1 cellular context compared by ENCODE assay signal in the genomic region with DNA sequence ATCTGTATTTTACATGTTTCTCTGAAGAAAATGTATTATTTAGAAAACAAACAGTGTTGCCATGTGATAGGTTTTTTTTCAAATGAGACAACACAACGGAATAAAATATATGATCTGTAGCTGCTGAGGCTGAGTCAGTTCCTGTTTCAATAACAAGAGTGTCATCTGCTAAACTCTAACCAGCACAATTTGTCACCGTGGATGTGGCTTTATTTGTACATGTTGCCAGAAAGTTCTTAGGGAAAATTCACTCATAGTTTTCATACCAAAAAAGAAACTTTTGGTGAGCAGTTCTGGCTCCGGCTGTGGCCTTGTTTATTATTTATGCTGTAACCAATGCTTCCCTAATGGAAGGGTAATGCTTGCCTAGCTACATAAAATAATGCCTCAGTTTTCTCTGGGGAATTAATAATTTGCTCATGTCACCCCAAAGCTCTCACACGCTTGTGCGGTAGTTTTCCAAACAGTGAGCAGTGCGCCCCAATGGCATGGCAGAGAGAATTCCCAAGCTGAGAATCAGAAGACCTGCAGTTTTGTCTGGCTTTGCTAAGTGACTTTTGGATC.
A peak's percentile ranks its signal among the peaks of the same experiment; 100 is the strongest.
TF ChIP-seq lines count a peak whose summit lies in the region.

No MANE protein-coding gene starts in this region.

TF ChIP-seq in K562, 482 proteins besides CTCF, POLR2A, EP300 and RAD21 (continued from another document and continues in another):
- TF ChIP-seq, protein P1, sequence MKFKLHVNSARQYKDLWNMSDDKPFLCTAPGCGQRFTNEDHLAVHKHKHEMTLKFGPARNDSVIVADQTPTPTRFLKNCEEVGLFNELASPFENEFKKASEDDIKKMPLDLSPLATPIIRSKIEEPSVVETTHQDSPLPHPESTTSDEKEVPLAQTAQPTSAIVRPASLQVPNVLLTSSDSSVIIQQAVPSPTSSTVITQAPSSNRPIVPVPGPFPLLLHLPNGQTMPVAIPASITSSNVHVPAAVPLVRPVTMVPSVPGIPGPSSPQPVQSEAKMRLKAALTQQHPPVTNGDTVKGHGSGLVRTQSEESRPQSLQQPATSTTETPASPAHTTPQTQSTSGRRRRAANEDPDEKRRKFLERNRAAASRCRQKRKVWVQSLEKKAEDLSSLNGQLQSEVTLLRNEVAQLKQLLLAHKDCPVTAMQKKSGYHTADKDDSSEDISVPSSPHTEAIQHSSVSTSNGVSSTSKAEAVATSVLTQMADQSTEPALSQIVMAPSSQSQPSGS (CRISPR knock-in tag; IDR thresholded peaks at IDR 0.05): no peak
- TF ChIP-seq, protein P2, sequence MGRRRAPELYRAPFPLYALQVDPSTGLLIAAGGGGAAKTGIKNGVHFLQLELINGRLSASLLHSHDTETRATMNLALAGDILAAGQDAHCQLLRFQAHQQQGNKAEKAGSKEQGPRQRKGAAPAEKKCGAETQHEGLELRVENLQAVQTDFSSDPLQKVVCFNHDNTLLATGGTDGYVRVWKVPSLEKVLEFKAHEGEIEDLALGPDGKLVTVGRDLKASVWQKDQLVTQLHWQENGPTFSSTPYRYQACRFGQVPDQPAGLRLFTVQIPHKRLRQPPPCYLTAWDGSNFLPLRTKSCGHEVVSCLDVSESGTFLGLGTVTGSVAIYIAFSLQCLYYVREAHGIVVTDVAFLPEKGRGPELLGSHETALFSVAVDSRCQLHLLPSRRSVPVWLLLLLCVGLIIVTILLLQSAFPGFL (CRISPR knock-in tag; IDR thresholded peaks at IDR 0.05): no peak
- no peak for TF ChIP-seq CHD4 (IDR thresholded peaks at IDR 0.05; ENCODE audit: insufficient read depth, insufficient replicate concordance, low read depth, low read length, poor library complexity, severe bottlenecking)
- TF ChIP-seq ZNF436 (CRISPR knock-in tag; IDR thresholded peaks at IDR 0.05): no peak
- no peak for TF ChIP-seq COPS2 (conservative IDR thresholded peaks at IDR 0.05)
- no peak for TF ChIP-seq ILF3 (IDR thresholded peaks at IDR 0.05; ENCODE audit: borderline replicate concordance)
- no peak for TF ChIP-seq KLF16 (IDR thresholded peaks at IDR 0.05)
- TF ChIP-seq PHTF2 (CRISPR knock-in tag; IDR thresholded peaks at IDR 0.05): no peak
- no peak for TF ChIP-seq ZNF77 (CRISPR knock-in tag; IDR thresholded peaks at IDR 0.05)
- no peak for TF ChIP-seq CBFA2T2 (conservative IDR thresholded peaks at IDR 0.05)
- no peak for TF ChIP-seq BACH1 (tag; IDR thresholded peaks at IDR 0.05)
- TF ChIP-seq, protein P3, sequence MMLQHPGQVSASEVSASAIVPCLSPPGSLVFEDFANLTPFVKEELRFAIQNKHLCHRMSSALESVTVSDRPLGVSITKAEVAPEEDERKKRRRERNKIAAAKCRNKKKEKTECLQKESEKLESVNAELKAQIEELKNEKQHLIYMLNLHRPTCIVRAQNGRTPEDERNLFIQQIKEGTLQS (IDR thresholded peaks at IDR 0.05): peak; percentile 15; the same call in 1 of the 2 replicates
- TF ChIP-seq, protein P3 (CRISPR knock-in tag; conservative IDR thresholded peaks at IDR 0.05): 0 out of 2 replicates have a peak, but pooled peaks have one; percentile 49
- TF ChIP-seq GATAD2B (IDR thresholded peaks at IDR 0.05; ENCODE audit: borderline replicate concordance): no peak
- no peak for TF ChIP-seq FOXK1 (CRISPR knock-in tag; IDR thresholded peaks at IDR 0.05; ENCODE audit: borderline replicate concordance)
- no peak for TF ChIP-seq ZNF696 (CRISPR knock-in tag; conservative IDR thresholded peaks at IDR 0.05)
- TF ChIP-seq, protein P4, sequence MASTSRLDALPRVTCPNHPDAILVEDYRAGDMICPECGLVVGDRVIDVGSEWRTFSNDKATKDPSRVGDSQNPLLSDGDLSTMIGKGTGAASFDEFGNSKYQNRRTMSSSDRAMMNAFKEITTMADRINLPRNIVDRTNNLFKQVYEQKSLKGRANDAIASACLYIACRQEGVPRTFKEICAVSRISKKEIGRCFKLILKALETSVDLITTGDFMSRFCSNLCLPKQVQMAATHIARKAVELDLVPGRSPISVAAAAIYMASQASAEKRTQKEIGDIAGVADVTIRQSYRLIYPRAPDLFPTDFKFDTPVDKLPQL (IDR thresholded peaks at IDR 0.05; ENCODE audit: extremely low read depth, insufficient read length): no peak
- no peak for TF ChIP-seq NR3C1 (CRISPR knock-in tag; IDR thresholded peaks at IDR 0.05)
- TF ChIP-seq, protein P5, sequence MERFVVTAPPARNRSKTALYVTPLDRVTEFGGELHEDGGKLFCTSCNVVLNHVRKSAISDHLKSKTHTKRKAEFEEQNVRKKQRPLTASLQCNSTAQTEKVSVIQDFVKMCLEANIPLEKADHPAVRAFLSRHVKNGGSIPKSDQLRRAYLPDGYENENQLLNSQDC (CRISPR knock-in tag; IDR thresholded peaks at IDR 0.05): no peak
- TF ChIP-seq RUNX1 (IDR thresholded peaks at IDR 0.05; ENCODE audit: low read depth): no peak
- TF ChIP-seq L3MBTL2 (IDR thresholded peaks at IDR 0.05): no peak
- TF ChIP-seq ZNF311 (CRISPR knock-in tag; IDR thresholded peaks at IDR 0.05): no peak
- TF ChIP-seq, protein P6, sequence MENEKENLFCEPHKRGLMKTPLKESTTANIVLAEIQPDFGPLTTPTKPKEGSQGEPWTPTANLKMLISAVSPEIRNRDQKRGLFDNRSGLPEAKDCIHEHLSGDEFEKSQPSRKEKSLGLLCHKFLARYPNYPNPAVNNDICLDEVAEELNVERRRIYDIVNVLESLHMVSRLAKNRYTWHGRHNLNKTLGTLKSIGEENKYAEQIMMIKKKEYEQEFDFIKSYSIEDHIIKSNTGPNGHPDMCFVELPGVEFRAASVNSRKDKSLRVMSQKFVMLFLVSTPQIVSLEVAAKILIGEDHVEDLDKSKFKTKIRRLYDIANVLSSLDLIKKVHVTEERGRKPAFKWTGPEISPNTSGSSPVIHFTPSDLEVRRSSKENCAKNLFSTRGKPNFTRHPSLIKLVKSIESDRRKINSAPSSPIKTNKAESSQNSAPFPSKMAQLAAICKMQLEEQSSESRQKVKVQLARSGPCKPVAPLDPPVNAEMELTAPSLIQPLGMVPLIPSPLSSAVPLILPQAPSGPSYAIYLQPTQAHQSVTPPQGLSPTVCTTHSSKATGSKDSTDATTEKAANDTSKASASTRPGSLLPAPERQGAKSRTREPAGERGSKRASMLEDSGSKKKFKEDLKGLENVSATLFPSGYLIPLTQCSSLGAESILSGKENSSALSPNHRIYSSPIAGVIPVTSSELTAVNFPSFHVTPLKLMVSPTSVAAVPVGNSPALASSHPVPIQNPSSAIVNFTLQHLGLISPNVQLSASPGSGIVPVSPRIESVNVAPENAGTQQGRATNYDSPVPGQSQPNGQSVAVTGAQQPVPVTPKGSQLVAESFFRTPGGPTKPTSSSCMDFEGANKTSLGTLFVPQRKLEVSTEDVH (IDR thresholded peaks at IDR 0.05; ENCODE audit: low read depth, partially characterized antibody): no peak
- TF ChIP-seq, protein P7, sequence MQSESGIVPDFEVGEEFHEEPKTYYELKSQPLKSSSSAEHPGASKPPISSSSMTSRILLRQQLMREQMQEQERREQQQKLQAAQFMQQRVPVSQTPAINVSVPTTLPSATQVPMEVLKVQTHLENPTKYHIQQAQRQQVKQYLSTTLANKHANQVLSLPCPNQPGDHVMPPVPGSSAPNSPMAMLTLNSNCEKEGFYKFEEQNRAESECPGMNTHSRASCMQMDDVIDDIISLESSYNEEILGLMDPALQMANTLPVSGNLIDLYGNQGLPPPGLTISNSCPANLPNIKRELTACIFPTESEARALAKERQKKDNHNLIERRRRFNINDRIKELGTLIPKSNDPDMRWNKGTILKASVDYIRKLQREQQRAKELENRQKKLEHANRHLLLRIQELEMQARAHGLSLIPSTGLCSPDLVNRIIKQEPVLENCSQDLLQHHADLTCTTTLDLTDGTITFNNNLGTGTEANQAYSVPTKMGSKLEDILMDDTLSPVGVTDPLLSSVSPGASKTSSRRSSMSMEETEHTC (IDR thresholded peaks at IDR 0.05): no peak
- peak; percentile 8 for TF ChIP-seq CCNT2 (IDR thresholded peaks at IDR 0.05; ENCODE audit: borderline replicate concordance, extremely low read depth, insufficient read length, low read depth, low read length)
- TF ChIP-seq CXXC5 (CRISPR knock-in tag; IDR thresholded peaks at IDR 0.05): 0 out of 2 replicates have a peak, but pooled peaks have one; percentile 7
- TF ChIP-seq, protein P8, sequence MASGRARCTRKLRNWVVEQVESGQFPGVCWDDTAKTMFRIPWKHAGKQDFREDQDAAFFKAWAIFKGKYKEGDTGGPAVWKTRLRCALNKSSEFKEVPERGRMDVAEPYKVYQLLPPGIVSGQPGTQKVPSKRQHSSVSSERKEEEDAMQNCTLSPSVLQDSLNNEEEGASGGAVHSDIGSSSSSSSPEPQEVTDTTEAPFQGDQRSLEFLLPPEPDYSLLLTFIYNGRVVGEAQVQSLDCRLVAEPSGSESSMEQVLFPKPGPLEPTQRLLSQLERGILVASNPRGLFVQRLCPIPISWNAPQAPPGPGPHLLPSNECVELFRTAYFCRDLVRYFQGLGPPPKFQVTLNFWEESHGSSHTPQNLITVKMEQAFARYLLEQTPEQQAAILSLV (tag; IDR thresholded peaks at IDR 0.05): no peak
- TF ChIP-seq ZBTB7A (IDR thresholded peaks at IDR 0.05; ENCODE audit: borderline replicate concordance, control insufficient read depth, low read depth, low read length): no peak
- TF ChIP-seq SETDB1 (IDR thresholded peaks at IDR 0.05; ENCODE audit: low read length): no peak
- TF ChIP-seq ZNF165 (CRISPR knock-in tag; IDR thresholded peaks at IDR 0.05; ENCODE audit: borderline replicate concordance): no peak
- peak; percentile 15; the same call in 1 of the 2 replicates for TF ChIP-seq SOX6 (IDR thresholded peaks at IDR 0.05)
- TF ChIP-seq, protein P9, sequence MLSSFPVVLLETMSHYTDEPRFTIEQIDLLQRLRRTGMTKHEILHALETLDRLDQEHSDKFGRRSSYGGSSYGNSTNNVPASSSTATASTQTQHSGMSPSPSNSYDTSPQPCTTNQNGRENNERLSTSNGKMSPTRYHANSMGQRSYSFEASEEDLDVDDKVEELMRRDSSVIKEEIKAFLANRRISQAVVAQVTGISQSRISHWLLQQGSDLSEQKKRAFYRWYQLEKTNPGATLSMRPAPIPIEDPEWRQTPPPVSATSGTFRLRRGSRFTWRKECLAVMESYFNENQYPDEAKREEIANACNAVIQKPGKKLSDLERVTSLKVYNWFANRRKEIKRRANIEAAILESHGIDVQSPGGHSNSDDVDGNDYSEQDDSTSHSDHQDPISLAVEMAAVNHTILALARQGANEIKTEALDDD (IDR thresholded peaks at IDR 0.05): no peak
- no peak for TF ChIP-seq SREBF1 (IDR thresholded peaks at IDR 0.05; ENCODE audit: borderline replicate concordance, low read depth, low read length)
- no peak for TF ChIP-seq RNF2 (IDR thresholded peaks at IDR 0.05)
- no peak for TF ChIP-seq ZNF41 (CRISPR knock-in tag; conservative IDR thresholded peaks at IDR 0.05)
- no peak for TF ChIP-seq PHB (CRISPR knock-in tag; IDR thresholded peaks at IDR 0.05)
- no peak for TF ChIP-seq BRF1 (IDR thresholded peaks at IDR 0.05; ENCODE audit: borderline replicate concordance, extremely low read depth, insufficient read length)
- TF ChIP-seq ZC3H4 (CRISPR knock-in tag; IDR thresholded peaks at IDR 0.05; ENCODE audit: borderline replicate concordance): no peak
- no peak for TF ChIP-seq ZNF224 (CRISPR knock-in tag; IDR thresholded peaks at IDR 0.05)
- no peak for TF ChIP-seq RFX7 (CRISPR knock-in tag; IDR thresholded peaks at IDR 0.05)
- no peak; the same call in 1 of the 2 replicates for TF ChIP-seq MAFF (IDR thresholded peaks at IDR 0.05; ENCODE audit: low read length)
- TF ChIP-seq GABPB1 (CRISPR knock-in tag; IDR thresholded peaks at IDR 0.05): no peak
- TF ChIP-seq RBM22 (IDR thresholded peaks at IDR 0.05; ENCODE audit: low read depth, low read length, poor library complexity, severe bottlenecking): no peak
- TF ChIP-seq ZNF175 (CRISPR knock-in tag; IDR thresholded peaks at IDR 0.05; ENCODE audit: low read depth): peak; percentile 59; the same call in 1 of the 2 replicates
- no peak for TF ChIP-seq CCAR2 (IDR thresholded peaks at IDR 0.05; ENCODE audit: low read depth, low read length)
- TF ChIP-seq, protein P10, sequence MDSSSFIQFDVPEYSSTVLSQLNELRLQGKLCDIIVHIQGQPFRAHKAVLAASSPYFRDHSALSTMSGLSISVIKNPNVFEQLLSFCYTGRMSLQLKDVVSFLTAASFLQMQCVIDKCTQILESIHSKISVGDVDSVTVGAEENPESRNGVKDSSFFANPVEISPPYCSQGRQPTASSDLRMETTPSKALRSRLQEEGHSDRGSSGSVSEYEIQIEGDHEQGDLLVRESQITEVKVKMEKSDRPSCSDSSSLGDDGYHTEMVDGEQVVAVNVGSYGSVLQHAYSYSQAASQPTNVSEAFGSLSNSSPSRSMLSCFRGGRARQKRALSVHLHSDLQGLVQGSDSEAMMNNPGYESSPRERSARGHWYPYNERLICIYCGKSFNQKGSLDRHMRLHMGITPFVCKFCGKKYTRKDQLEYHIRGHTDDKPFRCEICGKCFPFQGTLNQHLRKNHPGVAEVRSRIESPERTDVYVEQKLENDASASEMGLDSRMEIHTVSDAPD (CRISPR knock-in tag; IDR thresholded peaks at IDR 0.05): no peak
- TF ChIP-seq, protein P11, sequence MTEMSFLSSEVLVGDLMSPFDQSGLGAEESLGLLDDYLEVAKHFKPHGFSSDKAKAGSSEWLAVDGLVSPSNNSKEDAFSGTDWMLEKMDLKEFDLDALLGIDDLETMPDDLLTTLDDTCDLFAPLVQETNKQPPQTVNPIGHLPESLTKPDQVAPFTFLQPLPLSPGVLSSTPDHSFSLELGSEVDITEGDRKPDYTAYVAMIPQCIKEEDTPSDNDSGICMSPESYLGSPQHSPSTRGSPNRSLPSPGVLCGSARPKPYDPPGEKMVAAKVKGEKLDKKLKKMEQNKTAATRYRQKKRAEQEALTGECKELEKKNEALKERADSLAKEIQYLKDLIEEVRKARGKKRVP (CRISPR knock-in tag; IDR thresholded peaks at IDR 0.05): no peak
- no peak for TF ChIP-seq NFRKB (IDR thresholded peaks at IDR 0.05; ENCODE audit: low read depth)
- no peak for TF ChIP-seq DNMT1 (IDR thresholded peaks at IDR 0.05)
